In the genomic region with DNA sequence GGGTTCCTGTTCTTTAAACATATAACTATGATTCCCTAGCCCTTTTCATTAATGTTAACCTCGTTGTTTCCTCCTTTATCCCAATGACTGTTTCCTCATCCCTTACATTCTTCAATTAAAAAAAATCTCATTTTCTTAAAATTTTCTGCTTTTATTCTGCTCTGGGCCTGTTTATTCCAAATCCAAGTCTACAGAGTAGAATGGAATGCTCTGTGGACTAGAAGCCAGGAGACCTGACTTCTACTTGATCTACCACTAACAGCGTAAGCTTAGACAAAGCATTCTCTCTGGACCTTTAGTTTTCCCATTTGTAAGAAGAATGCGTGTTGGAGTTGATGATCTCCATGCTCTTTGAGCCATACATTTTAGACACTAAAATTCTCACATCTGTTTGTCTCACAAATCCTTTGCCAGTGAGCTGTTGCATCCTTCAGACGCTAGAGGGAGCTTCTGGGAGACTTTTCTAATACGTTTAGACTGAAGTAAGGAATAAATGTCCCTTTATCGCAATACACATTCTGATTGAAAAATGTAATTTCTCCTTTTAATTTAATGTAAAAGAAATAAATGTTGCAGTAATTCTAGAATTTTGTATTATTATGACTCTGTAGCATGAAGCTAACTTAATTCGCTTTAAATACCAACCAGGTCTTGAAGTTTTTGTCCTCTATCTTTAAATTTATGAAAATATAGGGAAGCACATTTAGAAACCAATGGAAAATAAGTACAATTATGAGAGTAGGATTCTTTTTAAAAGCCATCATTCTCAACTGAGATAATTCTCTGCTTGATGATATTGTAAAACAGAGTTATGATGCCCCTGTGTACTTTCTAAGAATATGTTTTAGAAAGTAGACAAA, we compare ENCODE assay signal across 8 cellular contexts. TPM values are rescaled to one million over a fixed set of nuclear protein-coding genes. Genes with fewer than 3 reads are reported as not detected.
A peak's percentile ranks its signal among the peaks of the same experiment; 100 is the strongest.
DNase-seq lines count a peak whose midpoint lies in the region; FAIRE-seq and TF ChIP-seq lines count a peak whose summit lies in the region.

No MANE protein-coding gene starts in this region.

- no peak overlapping the region for H3K4me3 ChIP-seq in HAP-1
- no peak overlapping the region for H3K4me3 ChIP-seq in LNCaP clone FGC (ENCODE audit: low read depth, low read length)

- peak; percentile 89 for TF ChIP-seq CTCF in LNCaP clone FGC (IDR thresholded peaks at IDR 0.05; ENCODE audit: control insufficient read depth, extremely low read depth, insufficient read depth)

- no peaks in the 10 kb centered on the region for H3K4me1 ChIP-seq in HAP-1

- DNase-seq in GDM1 (lab: John Stamatoyannopoulos, UW) (peak; percentile 34), HAP-1 (ENCODE audit: low spot score in 2 of 2) (peak; percentile 47 to 68), LNCaP clone FGC (ENCODE audit: low read depth) (peak; percentile 35), RPMI7951 (ENCODE audit: low read depth) (peak; percentile 65), middle frontal gyrus (ENCODE audit: extremely low spot score, low spot score) (peak; percentile 52), mesenteric fat pad (ENCODE audit: low spot score) (no peak)
- DNase-seq in effector CD4-positive, alpha-beta T cell: peak; percentile 3

- H3K36me3 ChIP-seq in HAP-1 (replicated peaks): no peaks in the 10 kb centered on the region

- in situ Hi-C loops in HAP-1 (cut with MboI; ENCODE audit: low sequenced_read_pairs): no loop called here

- FAIRE-seq in A204.1 (lab: Jason Lieb, UNC): peak; percentile 95

- H3K9me3 ChIP-seq in HAP-1: no peaks in the 10 kb centered on the region

- H3K27me3 ChIP-seq in HAP-1 (ENCODE audit: low read depth): no peaks in the 10 kb centered on the region; the same call in 1 of the 2 replicates

RNA-seq across cellular contexts. Expression of gene GMNC, which starts 21.7 kb away (rescaled TPM):
- total RNA-seq in RPMI7951 (2014; rRNA removed; shearing (Covaris generic)): not detected in 2 replicates
- not detected for total RNA-seq in mesenteric fat pad
